21 cellular contexts compared by ENCODE assay signal in genomic region chr17:42848093-42848492, GRCh38.
"Had no signal": no experiment of that assay in that cellular context is flagged by ENCODE, and none has a peak within 500 bp of the region (broad histone marks: within the 10 kb centered on the region; RNA-seq: fewer than 3 reads in every experiment).

No MANE protein-coding gene starts in this region.

- DNase-seq: hypothalamus; immature natural killer cell; left ventricle myocardium inferior; mesendoderm; naive B cell; natural killer cell; nephron progenitor cell; occipital lobe; ovary; right lobe of liver; stimulated activated CD4-positive, alpha-beta T cell treated with anti-CD3 and anti-CD28 coated beads, Interleukin-1b, Interleukin-23, amount 100 ng/mL, for 48 hours; stimulated activated CD4-positive, alpha-beta T cell treated with anti-CD3 and anti-CD28 coated beads, Interleukin-2, amount 100 ng/mL, for 48 hours; stimulated activated CD4-positive, alpha-beta T cell treated with anti-CD3 and anti-CD28 coated beads, Interleukin-4, amount 100 ng/mL, for 4 hours; stimulated activated CD8-positive, alpha-beta memory T cell treated with anti-CD3 and anti-CD28 coated beads, Interleukin-4, amount 100 ng/mL, for 48 hours; stimulated activated naive CD4-positive, alpha-beta T cell treated with Interleukin-2 at 50 U/mL for 16 hours; stimulated activated naive CD8-positive, alpha-beta T cell treated with anti-CD3 and anti-CD28 coated beads, Interleukin-15, amount 100 ng/mL, for 72 hours; testis; thyroid gland; transverse colon; upper lobe of left lung had no signal

- ATAC-seq: natural killer cell; right lobe of liver; stimulated activated memory B cell treated with anti-CD40 and anti-IgM and Interleukin-4, amounts not matched to agents 10 μg/mL and 1 μg/mL and 100 μg/mL, for 72 hours; stimulated activated naive CD8-positive, alpha-beta T cell treated with anti-CD3 and anti-CD28 coated beads, Interleukin-15, amount 100 ng/mL, for 72 hours had no signal
